ENCODE assay signal across 1 cellular context in genomic region chr12:116346751-116347150, GRCh38.
TF ChIP-seq lines count a peak whose summit lies in the region.

No MANE protein-coding gene starts in this region.

TF ChIP-seq in K562, 482 proteins besides CTCF, POLR2A, EP300 and RAD21 (continued from another document):
- TF ChIP-seq CGGBP1 (CRISPR knock-in tag; IDR thresholded peaks at IDR 0.05) = no peak
